Comparison of ENCODE assay signal across 19 cellular contexts in genomic region chr20:48578397-48579098, GRCh38.
DNase-seq lines count a peak whose midpoint lies in the region; ATAC-seq and TF ChIP-seq lines count a peak whose summit lies in the region.
"Had no signal": no experiment of that assay in that cellular context is flagged by ENCODE, and none has a peak within 500 bp of the region (broad histone marks: within the 10 kb centered on the region; RNA-seq: fewer than 3 reads in every experiment).

No MANE protein-coding gene starts in this region.

- no peak for ATAC-seq in GM18511 (IDR thresholded peaks at IDR 0.05; ENCODE audit: unreplicated experiment)
- ATAC-seq: esophagus mucosa, left colon had no signal

- TF ChIP-seq POLR2A in esophagus muscularis mucosa (IDR thresholded peaks at IDR 0.05; ENCODE audit: low read depth), result no peak

- intact Hi-C loops in esophagus muscularis mucosa (cut with DNase I), result no loop called here

- H3K4me3 Mint-ChIP-seq in neural crest cell, result no peak overlapping the region
- no peak overlapping the region for H3K4me3 Mint-ChIP-seq in CD8-positive, alpha-beta memory T cell
- H3K4me3 Mint-ChIP-seq: T-helper 1 cell treated with Interleukin-12 subunit alpha and Interleukin-12 subunit beta and Interleukin-4 antibody, amounts not matched to agents 30 μg/mL and 1 μg/mL, for 36 hours had no signal

- TF ChIP-seq EP300 in esophagus muscularis mucosa (IDR thresholded peaks at IDR 0.05), result no peak

- H3K27ac Mint-ChIP-seq in neural crest cell (ENCODE audit: unreplicated experiment), result peak overlapping the region; percentile 71
- H3K27ac Mint-ChIP-seq in CD8-positive, alpha-beta memory T cell, result no peak overlapping the region
- H3K27ac Mint-ChIP-seq: brain; T-helper 1 cell treated with Interleukin-12 subunit alpha and Interleukin-12 subunit beta and Interleukin-4 antibody, amounts not matched to agents 30 μg/mL and 1 μg/mL, for 36 hours had no signal

- no peak overlapping the region for H3K4me3 ChIP-seq in CD8-positive, alpha-beta memory T cell (ENCODE audit: low read length)
- H3K4me3 ChIP-seq in esophagus muscularis mucosa, result no peak overlapping the region
- H3K4me3 ChIP-seq: BLaER1 treated with 17β-estradiol and CSF1 and Interleukin-3, amounts not matched to agents 10 nM and 100 nM; dorsolateral prefrontal cortex had no signal

- H3K27ac ChIP-seq in CD8-positive, alpha-beta memory T cell (ENCODE audit: low read depth, low read length), result no peak overlapping the region
- no peak overlapping the region for H3K27ac ChIP-seq in esophagus muscularis mucosa (replicated peaks in 1 of 4)
- H3K27ac ChIP-seq: 22Rv1; BLaER1 treated with 17β-estradiol and CSF1 and Interleukin-3, amounts not matched to agents 10 nM and 100 nM; dorsolateral prefrontal cortex had no signal

- H3K9me3 Mint-ChIP-seq in neural crest cell, result no peaks in the 10 kb centered on the region
- no peaks in the 10 kb centered on the region for H3K9me3 Mint-ChIP-seq in CD8-positive, alpha-beta memory T cell
- H3K9me3 Mint-ChIP-seq: T-helper 1 cell treated with Interleukin-12 subunit alpha and Interleukin-12 subunit beta and Interleukin-4 antibody, amounts not matched to agents 30 μg/mL and 1 μg/mL, for 36 hours had no signal

- no peaks in the 10 kb centered on the region for H3K9me3 ChIP-seq in CD8-positive, alpha-beta memory T cell (ENCODE audit: low read length)
- H3K9me3 ChIP-seq in esophagus muscularis mucosa, result no peaks in the 10 kb centered on the region
- H3K9me3 ChIP-seq: BLaER1 treated with 17β-estradiol and CSF1 and Interleukin-3, amounts not matched to agents 10 nM and 100 nM had no signal

- H3K36me3 Mint-ChIP-seq in neural crest cell (ENCODE audit: low read depth), result no peaks in the 10 kb centered on the region
- no peaks in the 10 kb centered on the region for H3K36me3 Mint-ChIP-seq in CD8-positive, alpha-beta memory T cell
- H3K36me3 Mint-ChIP-seq: brain had no signal

- DNase-seq in DMS 273 (lab: John Stamatoyannopoulos, UW; ENCODE audit: unreplicated experiment), result peak; percentile 26
- DNase-seq in DMS 273 treated with DMSO at 0.1 percent for 48 hours (lab: John Stamatoyannopoulos, UW), result no peak
- DNase-seq in H4 (ENCODE audit: low spot score), result peak; percentile 22
- peak; percentile 34 for DNase-seq in SW480 (ENCODE audit: low spot score)
- no peak for DNase-seq in neural crest cell (ENCODE audit: low read depth, low spot score)
- no peak for DNase-seq in CD8-positive, alpha-beta memory T cell
- DNase-seq in esophagus muscularis mucosa (ENCODE audit: extremely low spot score), result no peak
- DNase-seq: dorsolateral prefrontal cortex; IMR-90; left colon; midbrain; NK-92 treated with Interleukin-12 subunit alpha and Interleukin-12 subunit beta, amount 100 ng/mL, for 24 hours; SHP77 treated with DMSO at 0.1 percent for 48 hours had no signal

- CTCF ChIA-PET in CD8-positive, alpha-beta memory T cell (lab: Charles Lee), result no interaction called here

- H3K36me3 ChIP-seq in CD8-positive, alpha-beta memory T cell (ENCODE audit: insufficient read depth, low read length), result no peaks in the 10 kb centered on the region
- H3K36me3 ChIP-seq in esophagus muscularis mucosa, result no peaks in the 10 kb centered on the region
- H3K36me3 ChIP-seq: BLaER1 treated with 17β-estradiol and CSF1 and Interleukin-3, amounts not matched to agents 10 nM and 100 nM had no signal

- TF ChIP-seq CTCF in neural crest cell (conservative IDR thresholded peaks at IDR 0.05), result no peak
- no peak for TF ChIP-seq CTCF in esophagus muscularis mucosa (IDR thresholded peaks at IDR 0.05)

- no peaks in the 10 kb centered on the region for H3K4me1 ChIP-seq in CD8-positive, alpha-beta memory T cell (ENCODE audit: insufficient read depth, low read length)
- no peaks in the 10 kb centered on the region for H3K4me1 ChIP-seq in esophagus muscularis mucosa

- peaks cover 3% of the 10 kb centered on the region for H3K27me3 Mint-ChIP-seq in neural crest cell (ENCODE audit: low read depth)
- peaks cover 15 to 19% of the 10 kb centered on the region in 2 donors for H3K27me3 Mint-ChIP-seq in CD8-positive, alpha-beta memory T cell

- 95% methylated on average over 9 of the region's 11 CpGs for WGBS in esophagus muscularis mucosa

- no peaks in the 10 kb centered on the region for H3K4me1 Mint-ChIP-seq in neural crest cell
- H3K4me1 Mint-ChIP-seq in CD8-positive, alpha-beta memory T cell, result no peaks in the 10 kb centered on the region

- no peaks in the 10 kb centered on the region for H3K27me3 ChIP-seq in CD8-positive, alpha-beta memory T cell (ENCODE audit: insufficient read depth, low read length, poor library complexity, severe bottlenecking)
- peaks cover 0 to 31% (median 0%) of the 10 kb centered on the region in 4 donors for H3K27me3 ChIP-seq in esophagus muscularis mucosa
- H3K27me3 ChIP-seq: BLaER1 treated with 17β-estradiol and CSF1 and Interleukin-3, amounts not matched to agents 10 nM and 100 nM had no signal

- POLR2A ChIA-PET in CD8-positive, alpha-beta memory T cell (lab: Charles Lee), result no interaction called here

Comparison
In these comparisons a context has a peak if more than half of its experiments do, and no peak if none do; other contexts are left out.
1. DNase-seq: peak in DMS 273 (single experiment), H4 (single experiment) and SW480 (single experiment); none in DMS 273 treated with DMSO at 0.1 percent for 48 hours (single experiment), neural crest cell (single experiment), CD8-positive, alpha-beta memory T cell (0 of 5) and esophagus muscularis mucosa (single experiment).